ENCODE assay signal across 8 cellular contexts in the genomic region with DNA sequence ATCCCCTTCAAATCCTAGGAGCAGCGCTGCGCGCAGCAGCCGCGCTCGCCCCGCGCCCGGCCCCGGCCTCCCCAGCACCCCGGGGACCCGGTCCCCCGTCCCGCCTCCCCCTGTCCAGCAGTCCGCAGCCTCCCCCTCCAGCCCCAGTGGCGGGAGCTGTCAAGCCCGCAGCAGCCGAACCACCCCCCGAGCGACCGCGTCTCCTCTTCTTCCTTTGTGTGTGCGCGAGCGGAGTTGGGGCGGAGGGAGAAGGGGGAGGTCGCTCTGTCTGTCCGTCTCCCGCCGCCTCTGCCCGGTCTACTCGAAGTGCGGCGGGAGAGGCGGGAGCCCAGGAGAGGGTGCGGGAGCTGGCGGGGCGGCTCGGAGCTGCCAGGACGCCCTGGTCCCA. TPM values are rescaled to one million over a fixed set of nuclear protein-coding genes. Genes with fewer than 3 reads are reported as not detected.
DNase-seq lines count a peak whose midpoint lies in the region; ATAC-seq, FAIRE-seq and TF ChIP-seq lines count a peak whose summit lies in the region.

No MANE protein-coding gene starts in this region.

- no peak overlapping the region for H3K9ac ChIP-seq in HUES6 (ENCODE audit: low read length)
- no peak overlapping the region for H3K9ac ChIP-seq in GM12878 (ENCODE audit: control insufficient read depth, insufficient read depth, low read length)
- no peak overlapping the region for H3K9ac ChIP-seq in stomach smooth muscle (ENCODE audit: low read length in 2 of 2)

- SMC1A ChIA-PET in GM12878 (lab: Charles Lee; ENCODE audit: uncharacterized antibody, unreplicated experiment) = no interaction called here

- no peak for TF ChIP-seq EP300 in GM12878 (IDR thresholded peaks at IDR 0.05; ENCODE audit: borderline replicate concordance in 1 of 2, control insufficient read depth in 1 of 2, low read depth in 2 of 2, low read length in 2 of 2)

- H3K27me3 ChIP-seq in BJ (ENCODE audit: control insufficient read depth, insufficient read depth, low read length) = peaks cover 14% of the 10 kb centered on the region
- H3K27me3 ChIP-seq in HUES6 (ENCODE audit: control insufficient read depth, insufficient read depth, low read length) = peaks cover 77% of the 10 kb centered on the region
- peaks cover 3 to 17% of the 10 kb centered on the region in 2 experiments for H3K27me3 ChIP-seq in GM12878 (replicated peaks in 1 of 2; ENCODE audit: control insufficient read depth in 2 of 2, insufficient read depth in 2 of 2, low read length in 1 of 2)
- H3K27me3 ChIP-seq in layer of hippocampus (ENCODE audit: control insufficient read depth, insufficient read depth, low read length) = no peaks in the 10 kb centered on the region
- peaks cover 14 to 36% of the 10 kb centered on the region in 2 donors for H3K27me3 ChIP-seq in stomach smooth muscle (ENCODE audit: control insufficient read depth in 1 of 2, insufficient read depth in 2 of 2, low read length in 2 of 2)

- WGBS in GM12878 (ENCODE audit: insufficient coverage, insufficient replicate concordance, low lambda C conversion rate, missing lambda C conversion rate) = 36% methylated on average over 9 of the region's 40 CpGs

- H3K79me2 ChIP-seq in GM12878 (ENCODE audit: control insufficient read depth, insufficient read depth, low read length) = no peaks in the 10 kb centered on the region

- H3K4me1 ChIP-seq in HUES6 (ENCODE audit: control insufficient read depth, insufficient read depth, low read length) = peaks cover 41% of the 10 kb centered on the region
- no peaks in the 10 kb centered on the region for H3K4me1 ChIP-seq in GM12878 (ENCODE audit: control insufficient read depth, insufficient read depth, low read length)
- peaks cover 7% of the 10 kb centered on the region for H3K4me1 ChIP-seq in stomach smooth muscle (ENCODE audit: control insufficient read depth, insufficient read depth, low read length)

- H3K4me3 ChIP-seq in BJ (ENCODE audit: low read depth, low read length) = peak overlapping the region; percentile 36
- H3K4me3 ChIP-seq in HUES6 (ENCODE audit: low read depth, low read length) = peak overlapping the region; percentile 88
- H3K4me3 ChIP-seq in GM12878 = no peak overlapping the region
- H3K4me3 ChIP-seq in stomach smooth muscle (ENCODE audit: low read length in 2 of 2) = peak overlapping the region; percentile 60 to 79

- TF ChIP-seq RAD21 in GM12878 (IDR thresholded peaks at IDR 0.05; ENCODE audit: insufficient read depth, low read depth, low read length) = no peak

- POLR2A ChIA-PET in BJ (lab: Charles Lee) (no interaction called here), GM12878 (lab: Charles Lee) (no interaction called here)

- no TSS peak for BruUV-seq in GM12878 (replicated peaks; lab: Mats Ljungman, UMichigan)

- peak overlapping the region; percentile 44; the same call in 1 of the 2 replicates for H3K4me2 ChIP-seq in GM12878 (ENCODE audit: control insufficient read depth, insufficient read depth)

- no peak for TF ChIP-seq POLR2A in GM12878 (IDR thresholded peaks at IDR 0.05; ENCODE audit: low read depth, low read length)

- H3K9me3 ChIP-seq in HUES6 (ENCODE audit: control insufficient read depth, insufficient read depth, low read depth, low read length) (no peaks in the 10 kb centered on the region), GM12878 (replicated peaks; ENCODE audit: control insufficient read depth, insufficient read depth, low read length) (no peaks in the 10 kb centered on the region), stomach smooth muscle (ENCODE audit: control insufficient read depth in 2 of 2, low read length in 2 of 2) (no peaks in the 10 kb centered on the region)

- no peak overlapping the region for H2AFZ ChIP-seq in GM12878 (ENCODE audit: control insufficient read depth, low read depth, low read length)

- intact Hi-C loops in GM12878 (cut with micrococcal nuclease; ENCODE audit: unreplicated experiment) = no loop called here

- H3K27ac ChIP-seq in HUES6 (ENCODE audit: low read depth, low read length) (no peak overlapping the region), GM12878 (ENCODE audit: control insufficient read depth, insufficient read depth) (no peak overlapping the region), layer of hippocampus (ENCODE audit: low read depth, low read length) (peak overlapping the region; percentile 48), stomach smooth muscle (ENCODE audit: low read length) (no peak overlapping the region)

- in situ Hi-C loops in GM12878 (cut with MboI) = loop anchor here (5.0 kb wide), 1 partner anchor 213 kb away; no protein-coding TSS in a partner anchor

- ATAC-seq in GM12878 = no peak

- H3K36me3 ChIP-seq in BJ (ENCODE audit: control insufficient read depth, insufficient read depth, low read length) = no peaks in the 10 kb centered on the region
- no peaks in the 10 kb centered on the region for H3K36me3 ChIP-seq in HUES6 (ENCODE audit: control insufficient read depth, insufficient read depth, low read length)
- no peaks in the 10 kb centered on the region for H3K36me3 ChIP-seq in GM12878 (ENCODE audit: control insufficient read depth in 2 of 2, insufficient read depth in 2 of 2, low read length in 1 of 2)
- H3K36me3 ChIP-seq in stomach smooth muscle (ENCODE audit: control insufficient read depth in 2 of 2, insufficient read depth in 2 of 2, low read length in 2 of 2) = no peaks in the 10 kb centered on the region

- FAIRE-seq in GM12878 (lab: Jason Lieb, UNC) = no peak

- TF ChIP-seq CTCF in BJ (IDR thresholded peaks at IDR 0.05; ENCODE audit: insufficient read depth, low read depth, low read length) = no peak
- TF ChIP-seq CTCF in GM12878 (IDR thresholded peaks at IDR 0.05 in 2 of 3, conservative IDR thresholded peaks at IDR 0.05 in 1 of 3; ENCODE audit: control insufficient read depth in 2 of 3, extremely low read depth in 1 of 3, insufficient read depth in 1 of 3, low read depth in 3 of 3, low read length in 3 of 3) = no peak

- DNase-seq in BJ (ENCODE audit: low read depth) (no peak), GM12878 (ENCODE audit: low read depth, low spot score) (no peak), SIG-M5 treated with dmso at 0.1 percent for 504 hours (lab: John Stamatoyannopoulos, UW; ENCODE audit: unreplicated experiment) (no peak), NAMALWA (ENCODE audit: low spot score) (no peak)
- no peak for DNase-seq in central memory CD4-positive, alpha-beta T cell

- no peaks in the 10 kb centered on the region for H4K20me1 ChIP-seq in GM12878 (ENCODE audit: control insufficient read depth, insufficient read depth)

- RAD21 ChIA-PET in GM12878 (lab: Charles Lee; ENCODE audit: unreplicated experiment) = no interaction called here

- CTCF ChIA-PET in BJ (lab: Yijun Ruan, JAX) (no interaction called here), GM12878 (lab: Yijun Ruan, JAX) (no interaction called here)

TF ChIP-seq in GM12878, 131 proteins besides CTCF, POLR2A, EP300 and RAD21 (continues in another document):
- TF ChIP-seq MXI1 (IDR thresholded peaks at IDR 0.05; ENCODE audit: low read depth, low read length) = no peak

RNA-seq across cellular contexts. Expression of gene CHN2, which starts 0.4 kb away (rescaled TPM):
- polyA plus RNA-seq in BJ (2011; rRNA removed) = not detected in 2 replicates
- polyA minus RNA-seq in BJ (2011; rRNA and poly(A)+ RNA removed) = not detected in 2 replicates
- total RNA-seq in GM12878 (2013; cell fraction: nucleolus; rRNA removed) = not detected in 2 replicates
- 0.17 and 0.33 TPM in 2 replicates for total RNA-seq in GM12878 (2014; rRNA removed)
- total RNA-seq in GM12878 (2014; rRNA removed; fragmentation: Illumina TruSeq; extraction: Trizol) = 0.58 and 0.60 TPM in 2 replicates
- total RNA-seq in GM12878 (2021) = 0.27 and 0.33 TPM in 2 replicates
- not detected for polyA plus RNA-seq in GM12878 (2011; ENCODE audit: low read depth)
- polyA plus RNA-seq in GM12878 (2011; rRNA removed) = 3.8 and 4.2 TPM in 2 replicates
- polyA plus RNA-seq in GM12878 (2011; cell fraction: cytosol; rRNA removed) = 1.0 and 1.8 TPM in 2 replicates
- polyA plus RNA-seq in GM12878 (2011; cell fraction: nucleus; rRNA removed) = 1.6 and 1.9 TPM in 2 replicates
- not detected in 2 replicates for polyA plus RNA-seq in GM12878 (2012)
- polyA plus RNA-seq in GM12878 (2014; fragmentation: Illumina TruSeq; extraction: Trizol) = 0.24 and 0.93 TPM in 2 replicates
- polyA plus RNA-seq in GM12878 (2014; fragmentation: Nextera tagmentation; extraction: Ambion mirVana) = under 1 TPM in 1 of 2 experiments, not detected in 1; 0.11 TPM
- 0.30 and 0.85 TPM in 2 replicates for polyA plus RNA-seq in GM12878 (2014; rRNA removed)
- under 1 TPM in 1 of 2 experiments, not detected in 1; 0.42 TPM for polyA plus RNA-seq in GM12878 (2016; fragmentation: Nextera tagmentation; extraction: Ambion mirVana)
- polyA minus RNA-seq in GM12878 (2011; rRNA and poly(A)+ RNA removed) = 4.4 and 5.4 TPM in 2 replicates
- 0.67 and 1.5 TPM in 2 replicates for polyA minus RNA-seq in GM12878 (2011; cell fraction: cytosol; rRNA and poly(A)+ RNA removed)
- polyA minus RNA-seq in GM12878 (2011; cell fraction: nucleus; rRNA and poly(A)+ RNA removed) = 1.6 and 2.9 TPM in 2 replicates

RNA-seq across cellular contexts. Expression of gene CPVL, which starts 47.9 kb away (rescaled TPM):
- polyA plus RNA-seq in BJ (2011; rRNA removed) (not detected in 2 replicates), GM12878 (2011; rRNA removed) (0.13 TPM in 1 of 2 replicates, not detected in the other), GM12878 (2014; fragmentation: Illumina TruSeq; extraction: Trizol) (not detected in 2 replicates), GM12878 (2014; fragmentation: Nextera tagmentation; extraction: Ambion mirVana) (not detected), GM12878 (2014; rRNA removed) (not detected in 2 replicates), GM12878 (2016; fragmentation: Nextera tagmentation; extraction: Ambion mirVana) (not detected)
- polyA minus RNA-seq in BJ (2011; rRNA and poly(A)+ RNA removed) = not detected in 2 replicates
- total RNA-seq in GM12878 (2013; cell fraction: nucleolus; rRNA removed) = not detected in 2 replicates
- total RNA-seq in GM12878 (2014; rRNA removed) (not detected in 2 replicates), GM12878 (2014; rRNA removed; fragmentation: Illumina TruSeq; extraction: Trizol) (not detected in 2 replicates), GM12878 (2021) (0.59 TPM in 1 of 2 replicates, not detected in the other)
- polyA plus RNA-seq in GM12878 (2011; ENCODE audit: low read depth) = not detected
- not detected in 2 replicates for polyA plus RNA-seq in GM12878 (2011; cell fraction: cytosol; rRNA removed)
- polyA plus RNA-seq in GM12878 (2011; cell fraction: nucleus; rRNA removed) = not detected in 2 replicates
- not detected in 2 replicates for polyA plus RNA-seq in GM12878 (2012)
- polyA minus RNA-seq in GM12878 (2011; rRNA and poly(A)+ RNA removed) = not detected in 2 replicates
- polyA minus RNA-seq in GM12878 (2011; cell fraction: cytosol; rRNA and poly(A)+ RNA removed) = not detected in 2 replicates
- 0.12 TPM in 1 of 2 replicates, not detected in the other for polyA minus RNA-seq in GM12878 (2011; cell fraction: nucleus; rRNA and poly(A)+ RNA removed)
